1 cellular context compared by ENCODE assay signal in the genomic region with DNA sequence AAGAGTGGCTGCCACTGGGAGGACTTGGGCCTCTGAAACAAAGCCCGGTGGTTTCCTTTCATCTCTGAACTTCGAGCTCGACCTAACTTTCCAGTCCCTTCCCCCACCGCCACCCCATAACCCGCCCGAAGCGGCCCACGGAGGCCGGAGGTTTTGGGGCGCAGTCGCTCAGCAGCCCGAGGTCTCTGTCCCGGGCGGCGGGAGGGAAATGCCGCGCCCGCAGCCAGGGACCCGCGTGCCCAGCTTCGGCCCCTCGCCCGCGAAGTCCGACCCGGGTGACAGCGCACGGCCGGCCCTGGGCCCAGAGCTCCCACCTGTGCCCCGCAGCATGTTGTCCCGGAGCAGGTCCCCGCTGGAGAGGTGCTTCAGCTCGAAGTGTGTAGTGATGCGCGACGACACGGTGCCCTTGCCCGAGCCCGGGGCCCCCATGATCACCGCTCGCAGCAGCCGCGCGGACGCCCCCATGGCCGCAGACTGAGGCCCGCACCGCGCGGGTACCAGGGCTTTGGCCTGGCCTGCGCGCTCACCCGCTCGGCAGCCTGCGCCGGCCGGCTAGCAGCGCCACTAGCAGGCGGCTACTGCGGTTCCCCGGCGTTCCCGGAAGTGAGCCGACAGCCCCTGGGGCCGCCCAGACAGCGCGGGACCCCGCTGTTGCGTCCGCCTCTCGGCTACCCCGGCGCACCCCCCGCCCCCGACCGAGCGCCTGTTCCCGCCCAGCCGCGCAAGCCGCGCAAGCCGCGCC.
A peak's percentile ranks its signal among the peaks of the same experiment; 100 is the strongest.
TF ChIP-seq lines count a peak whose summit lies in the region.

TSS of gene AK3 (minus strand) at position 580 of the 742 bp plus-strand sequence. CDS start at position 465, 115 bp downstream.

TF ChIP-seq in A549, 52 proteins besides CTCF, POLR2A, EP300 and RAD21 (continued from another document):
- peak; percentile 20; the same call in 1 of the 3 replicates for TF ChIP-seq SMC3 (IDR thresholded peaks at IDR 0.05)
- TF ChIP-seq JUN (IDR thresholded peaks at IDR 0.05), result peak; percentile 58 to 71; a peak in 3 of 5 replicates
- TF ChIP-seq, protein P1, sequence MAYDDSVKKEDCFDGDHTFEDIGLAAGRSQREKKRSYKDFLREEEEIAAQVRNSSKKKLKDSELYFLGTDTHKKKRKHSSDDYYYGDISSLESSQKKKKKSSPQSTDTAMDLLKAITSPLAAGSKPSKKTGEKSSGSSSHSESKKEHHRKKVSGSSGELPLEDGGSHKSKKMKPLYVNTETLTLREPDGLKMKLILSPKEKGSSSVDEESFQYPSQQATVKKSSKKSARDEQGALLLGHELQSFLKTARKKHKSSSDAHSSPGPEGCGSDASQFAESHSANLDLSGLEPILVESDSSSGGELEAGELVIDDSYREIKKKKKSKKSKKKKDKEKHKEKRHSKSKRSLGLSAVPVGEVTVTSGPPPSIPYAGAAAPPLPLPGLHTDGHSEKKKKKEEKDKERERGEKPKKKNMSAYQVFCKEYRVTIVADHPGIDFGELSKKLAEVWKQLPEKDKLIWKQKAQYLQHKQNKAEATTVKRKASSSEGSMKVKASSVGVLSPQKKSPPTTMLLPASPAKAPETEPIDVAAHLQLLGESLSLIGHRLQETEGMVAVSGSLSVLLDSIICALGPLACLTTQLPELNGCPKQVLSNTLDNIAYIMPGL (CRISPR knock-in tag; IDR thresholded peaks at IDR 0.05; ENCODE audit: borderline replicate concordance), result peak; percentile 60; the same call in 1 of the 2 replicates
